Comparison of ENCODE assay signal across 8 cellular contexts in the genomic region with DNA sequence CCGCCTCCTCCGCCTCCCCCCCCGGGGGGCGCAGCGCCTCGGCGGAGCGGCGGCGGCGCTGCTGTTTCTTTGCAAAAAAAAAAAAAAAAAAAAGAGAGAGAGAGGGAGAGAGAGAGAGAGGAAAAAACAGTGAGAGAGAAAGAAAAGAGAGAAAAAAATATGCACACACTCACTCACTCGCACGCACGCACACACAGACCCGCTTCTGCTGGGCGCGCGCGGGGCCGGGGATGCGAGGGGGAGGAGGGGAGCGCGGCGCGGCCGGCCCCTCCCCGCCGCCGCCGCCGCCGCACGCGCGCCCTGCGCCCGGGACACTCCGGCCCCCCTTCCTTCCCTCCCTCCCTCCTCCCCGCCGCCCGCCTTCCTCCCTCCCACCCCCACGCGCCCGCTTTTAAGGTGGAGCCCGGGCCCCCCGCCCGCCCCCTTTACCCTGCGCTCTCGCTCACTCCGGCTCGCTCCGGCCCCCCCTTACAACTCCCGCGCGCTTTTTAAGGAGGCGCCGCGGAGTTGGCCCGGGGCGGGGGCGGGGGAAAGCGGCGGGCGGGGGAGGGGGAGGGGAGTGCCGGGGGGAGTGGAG. TPM values are rescaled to one million over a fixed set of nuclear protein-coding genes. Genes with fewer than 3 reads are reported as not detected.
DNase-seq lines count a peak whose midpoint lies in the region; ATAC-seq and TF ChIP-seq lines count a peak whose summit lies in the region.

A gene (minus strand): TSS at position 243 of the 577 bp plus-strand sequence.

- peaks cover 16% of the 10 kb centered on the region for H3K4me1 ChIP-seq in lower lobe of right lung

- H3K4me3 Mint-ChIP-seq in activated CD4-positive, alpha-beta memory T cell treated with anti-CD3 and anti-CD28 coated beads for 36 hours: peak within 1 kb of the TSS; percentile 89

- H3K4me1 Mint-ChIP-seq in activated CD4-positive, alpha-beta memory T cell treated with anti-CD3 and anti-CD28 coated beads for 36 hours (ENCODE audit: low read depth): peaks cover 22% of the 10 kb centered on the region

- POLR2A ChIA-PET in activated CD4-positive, alpha-beta memory T cell treated with anti-CD3 and anti-CD28 coated beads for 36 hours (lab: Charles Lee): interaction anchor here (1.5 to 1.8 kb wide), 2 partner anchors 10 to 46 kb away, joined by 5 read pairs; a partner anchor contains a TSS

- CTCF ChIA-PET in activated CD4-positive, alpha-beta memory T cell treated with anti-CD3 and anti-CD28 coated beads for 36 hours (lab: Charles Lee): interaction anchor here (1.0 to 1.6 kb wide), 5 partner anchors 9 to 209 kb away, joined by 3 to 4 read pairs (median 4); a partner anchor contains a TSS

- H3K9me3 Mint-ChIP-seq in activated CD4-positive, alpha-beta memory T cell treated with anti-CD3 and anti-CD28 coated beads for 36 hours: peaks cover 16% of the 10 kb centered on the region

- peaks cover 13% of the 10 kb centered on the region for H3K36me3 ChIP-seq in lower lobe of right lung

- TF ChIP-seq CTCF in lower lobe of right lung (IDR thresholded peaks at IDR 0.05): no peak

- H3K9me3 ChIP-seq in lower lobe of right lung: peaks cover 4% of the 10 kb centered on the region

- no peaks in the 10 kb centered on the region for H3K27me3 ChIP-seq in lower lobe of right lung (ENCODE audit: low read depth)

- peak within 1 kb of the TSS; percentile 88 for H3K4me3 ChIP-seq in lower lobe of right lung

- H3K36me3 Mint-ChIP-seq in activated CD4-positive, alpha-beta memory T cell treated with anti-CD3 and anti-CD28 coated beads for 36 hours: peaks cover 30% of the 10 kb centered on the region

- ATAC-seq in HG03108 (IDR thresholded peaks at IDR 0.05; ENCODE audit: unreplicated experiment): peak; percentile 28
- ATAC-seq in lower lobe of right lung: peak in 1 of 2 donors; percentile 81

- peak within 1 kb of the TSS; percentile 91 for H3K27ac ChIP-seq in lower lobe of right lung

- no peaks in the 10 kb centered on the region for H3K27me3 Mint-ChIP-seq in activated CD4-positive, alpha-beta memory T cell treated with anti-CD3 and anti-CD28 coated beads for 36 hours

- intact Hi-C loops in activated CD4-positive, alpha-beta memory T cell treated with anti-CD3 and anti-CD28 coated beads for 36 hours (cut with micrococcal nuclease): loop anchor here (1.0 kb wide), 3 partner anchors 9 to 46 kb away; a partner anchor contains a TSS
- intact Hi-C loops in lower lobe of right lung (cut with DNase I): no loop called here

- DNase-seq in activated CD8-positive, alpha-beta memory T cell treated with anti-CD3 and anti-CD28 coated beads for 1 hour (ENCODE audit: extremely low read depth in 1 of 2, low read depth in 1 of 2): peak; percentile 72 to 81
- no peak for DNase-seq in activated CD8-positive, alpha-beta memory T cell treated with anti-CD3 and anti-CD28 coated beads, Interleukin-2, amount 50 U/mL, for 48 hours
- DNase-seq in NCI-H748 treated with DMSO at 0.1 percent for 48 hours (lab: John Stamatoyannopoulos, UW) (peak; percentile 35), lower lobe of right lung (peak; percentile 95)
- DNase-seq in activated CD4-positive, alpha-beta memory T cell treated with anti-CD3 and anti-CD28 coated beads for 36 hours: peak; percentile 88
- DNase-seq in effector CD4-positive, alpha-beta T cell: peak; percentile 78
- DNase-seq in stimulated activated CD4-positive, alpha-beta T cell treated with anti-CD3 and anti-CD28 coated beads, Interleukin-4, amount 100 ng/mL, for 24 hours: peak; percentile 82

- H3K27ac Mint-ChIP-seq in activated CD4-positive, alpha-beta memory T cell treated with anti-CD3 and anti-CD28 coated beads for 36 hours: peak within 1 kb of the TSS; percentile 95

RNA-seq across cellular contexts. Expression of the gene that starts here (rescaled TPM):
- 10 to 100 TPM; 74.5 to 77.6 TPM for total RNA-seq in activated CD4-positive, alpha-beta memory T cell treated with anti-CD3 and anti-CD28 coated beads for 36 hours
- total RNA-seq in lower lobe of right lung: 51.4 TPM
